In the genomic region with DNA sequence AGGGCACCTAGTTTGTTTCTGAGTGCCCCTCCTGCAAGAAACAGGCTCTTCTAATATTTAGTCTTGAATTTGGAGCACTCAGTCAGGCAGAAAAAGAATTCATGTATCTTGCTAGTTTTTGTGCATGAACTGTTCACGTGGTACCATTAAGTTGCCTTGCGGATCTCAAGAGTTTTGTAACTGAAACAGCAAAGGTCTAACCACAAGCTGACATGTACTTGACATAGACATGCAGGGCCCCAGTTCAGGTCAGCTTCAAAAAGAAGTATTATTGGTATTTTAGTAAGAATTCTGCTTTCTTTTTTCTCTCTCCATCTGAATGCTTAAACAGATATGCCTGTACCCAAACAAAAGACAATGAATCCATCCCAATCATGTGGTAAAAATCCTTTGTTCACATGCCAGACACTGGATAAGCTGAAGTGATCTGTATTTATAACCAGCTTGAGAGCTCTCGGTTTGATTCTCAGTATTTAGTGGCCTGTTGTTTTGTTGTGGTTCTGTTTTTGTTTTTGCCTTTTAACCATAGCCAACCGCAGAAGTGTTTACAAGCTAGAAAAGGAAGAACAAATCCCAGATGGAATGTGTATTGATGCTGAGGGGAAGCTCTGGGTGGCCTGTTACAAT, we compare ENCODE assay signal across 2 cellular contexts.
TF ChIP-seq lines count a peak whose summit lies in the region.

No MANE protein-coding gene starts in this region.

TF ChIP-seq in GM12878, 131 proteins besides CTCF, POLR2A, EP300 and RAD21 (continues in another document):
- no peak for TF ChIP-seq ZNF274 (IDR thresholded peaks at IDR 0.05; ENCODE audit: insufficient read depth, insufficient read length)
- TF ChIP-seq, protein P1, sequence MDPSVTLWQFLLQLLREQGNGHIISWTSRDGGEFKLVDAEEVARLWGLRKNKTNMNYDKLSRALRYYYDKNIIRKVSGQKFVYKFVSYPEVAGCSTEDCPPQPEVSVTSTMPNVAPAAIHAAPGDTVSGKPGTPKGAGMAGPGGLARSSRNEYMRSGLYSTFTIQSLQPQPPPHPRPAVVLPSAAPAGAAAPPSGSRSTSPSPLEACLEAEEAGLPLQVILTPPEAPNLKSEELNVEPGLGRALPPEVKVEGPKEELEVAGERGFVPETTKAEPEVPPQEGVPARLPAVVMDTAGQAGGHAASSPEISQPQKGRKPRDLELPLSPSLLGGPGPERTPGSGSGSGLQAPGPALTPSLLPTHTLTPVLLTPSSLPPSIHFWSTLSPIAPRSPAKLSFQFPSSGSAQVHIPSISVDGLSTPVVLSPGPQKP (IDR thresholded peaks at IDR 0.05; ENCODE audit: low read depth, low read length) = no peak
- TF ChIP-seq, protein P2, sequence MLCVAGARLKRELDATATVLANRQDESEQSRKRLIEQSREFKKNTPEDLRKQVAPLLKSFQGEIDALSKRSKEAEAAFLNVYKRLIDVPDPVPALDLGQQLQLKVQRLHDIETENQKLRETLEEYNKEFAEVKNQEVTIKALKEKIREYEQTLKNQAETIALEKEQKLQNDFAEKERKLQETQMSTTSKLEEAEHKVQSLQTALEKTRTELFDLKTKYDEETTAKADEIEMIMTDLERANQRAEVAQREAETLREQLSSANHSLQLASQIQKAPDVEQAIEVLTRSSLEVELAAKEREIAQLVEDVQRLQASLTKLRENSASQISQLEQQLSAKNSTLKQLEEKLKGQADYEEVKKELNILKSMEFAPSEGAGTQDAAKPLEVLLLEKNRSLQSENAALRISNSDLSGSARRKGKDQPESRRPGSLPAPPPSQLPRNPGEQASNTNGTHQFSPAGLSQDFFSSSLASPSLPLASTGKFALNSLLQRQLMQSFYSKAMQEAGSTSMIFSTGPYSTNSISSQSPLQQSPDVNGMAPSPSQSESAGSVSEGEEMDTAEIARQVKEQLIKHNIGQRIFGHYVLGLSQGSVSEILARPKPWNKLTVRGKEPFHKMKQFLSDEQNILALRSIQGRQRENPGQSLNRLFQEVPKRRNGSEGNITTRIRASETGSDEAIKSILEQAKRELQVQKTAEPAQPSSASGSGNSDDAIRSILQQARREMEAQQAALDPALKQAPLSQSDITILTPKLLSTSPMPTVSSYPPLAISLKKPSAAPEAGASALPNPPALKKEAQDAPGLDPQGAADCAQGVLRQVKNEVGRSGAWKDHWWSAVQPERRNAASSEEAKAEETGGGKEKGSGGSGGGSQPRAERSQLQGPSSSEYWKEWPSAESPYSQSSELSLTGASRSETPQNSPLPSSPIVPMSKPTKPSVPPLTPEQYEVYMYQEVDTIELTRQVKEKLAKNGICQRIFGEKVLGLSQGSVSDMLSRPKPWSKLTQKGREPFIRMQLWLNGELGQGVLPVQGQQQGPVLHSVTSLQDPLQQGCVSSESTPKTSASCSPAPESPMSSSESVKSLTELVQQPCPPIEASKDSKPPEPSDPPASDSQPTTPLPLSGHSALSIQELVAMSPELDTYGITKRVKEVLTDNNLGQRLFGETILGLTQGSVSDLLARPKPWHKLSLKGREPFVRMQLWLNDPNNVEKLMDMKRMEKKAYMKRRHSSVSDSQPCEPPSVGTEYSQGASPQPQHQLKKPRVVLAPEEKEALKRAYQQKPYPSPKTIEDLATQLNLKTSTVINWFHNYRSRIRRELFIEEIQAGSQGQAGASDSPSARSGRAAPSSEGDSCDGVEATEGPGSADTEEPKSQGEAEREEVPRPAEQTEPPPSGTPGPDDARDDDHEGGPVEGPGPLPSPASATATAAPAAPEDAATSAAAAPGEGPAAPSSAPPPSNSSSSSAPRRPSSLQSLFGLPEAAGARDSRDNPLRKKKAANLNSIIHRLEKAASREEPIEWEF (IDR thresholded peaks at IDR 0.05; ENCODE audit: insufficient replicate concordance, low read depth, low read length) = no peak
- no peak for TF ChIP-seq FOXM1 (IDR thresholded peaks at IDR 0.05; ENCODE audit: low read depth, low read length)
- TF ChIP-seq IKZF2 (IDR thresholded peaks at IDR 0.05) = peak in 1 of 2 experiments; percentile 38; a peak in 2 of 4 replicates
- TF ChIP-seq EGR1 (IDR thresholded peaks at IDR 0.05; ENCODE audit: borderline replicate concordance in 1 of 2, low read depth in 2 of 2, low read length in 2 of 2) = no peak
- TF ChIP-seq KLF5 (IDR thresholded peaks at IDR 0.05; ENCODE audit: partially characterized antibody) = no peak
- TF ChIP-seq SREBF1 (IDR thresholded peaks at IDR 0.05; ENCODE audit: low read length) = no peak
- no peak for TF ChIP-seq EZH2 (IDR thresholded peaks at IDR 0.05; ENCODE audit: borderline replicate concordance, control insufficient read depth, low read depth, low read length)
- no peak for TF ChIP-seq HCFC1 (IDR thresholded peaks at IDR 0.05; ENCODE audit: low read length)
- TF ChIP-seq SUPT20H (IDR thresholded peaks at IDR 0.05; ENCODE audit: borderline replicate concordance, control insufficient read depth, low read depth, low read length) = no peak
- no peak for TF ChIP-seq CBX3 (IDR thresholded peaks at IDR 0.05; ENCODE audit: borderline replicate concordance, low read depth)
- TF ChIP-seq, protein P3, sequence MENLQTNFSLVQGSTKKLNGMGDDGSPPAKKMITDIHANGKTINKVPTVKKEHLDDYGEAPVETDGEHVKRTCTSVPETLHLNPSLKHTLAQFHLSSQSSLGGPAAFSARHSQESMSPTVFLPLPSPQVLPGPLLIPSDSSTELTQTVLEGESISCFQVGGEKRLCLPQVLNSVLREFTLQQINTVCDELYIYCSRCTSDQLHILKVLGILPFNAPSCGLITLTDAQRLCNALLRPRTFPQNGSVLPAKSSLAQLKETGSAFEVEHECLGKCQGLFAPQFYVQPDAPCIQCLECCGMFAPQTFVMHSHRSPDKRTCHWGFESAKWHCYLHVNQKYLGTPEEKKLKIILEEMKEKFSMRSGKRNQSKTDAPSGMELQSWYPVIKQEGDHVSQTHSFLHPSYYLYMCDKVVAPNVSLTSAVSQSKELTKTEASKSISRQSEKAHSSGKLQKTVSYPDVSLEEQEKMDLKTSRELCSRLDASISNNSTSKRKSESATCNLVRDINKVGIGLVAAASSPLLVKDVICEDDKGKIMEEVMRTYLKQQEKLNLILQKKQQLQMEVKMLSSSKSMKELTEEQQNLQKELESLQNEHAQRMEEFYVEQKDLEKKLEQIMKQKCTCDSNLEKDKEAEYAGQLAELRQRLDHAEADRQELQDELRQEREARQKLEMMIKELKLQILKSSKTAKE (IDR thresholded peaks at IDR 0.05; ENCODE audit: low read depth, poor library complexity, severe bottlenecking) = no peak
- peak; percentile 66; the same call in 1 of the 2 replicates for TF ChIP-seq RAD51 (IDR thresholded peaks at IDR 0.05)
- no peak for TF ChIP-seq SRF (IDR thresholded peaks at IDR 0.05; ENCODE audit: low read depth in 2 of 2, low read length in 2 of 2)
- TF ChIP-seq MEF2B (IDR thresholded peaks at IDR 0.05; ENCODE audit: partially characterized antibody, poor library complexity, severe bottlenecking) = no peak

TF ChIP-seq in HEK293T, 16 proteins besides CTCF, POLR2A, EP300 and RAD21 (continued from another document):
- TF ChIP-seq FOXK2 (IDR thresholded peaks at IDR 0.05) = no peak
